In genomic region chr4:185779520-185779919, GRCh38 we compare ENCODE assay signal across 1 cellular context.
TF ChIP-seq lines count a peak whose summit lies in the region.

No MANE protein-coding gene starts in this region.

TF ChIP-seq in HepG2, 621 proteins besides CTCF, POLR2A, EP300 and RAD21:
- TF ChIP-seq SOX13 (IDR thresholded peaks at IDR 0.05) (peak; percentile 46; the same call in 1 of the 2 replicates), SOX13 (CRISPR knock-in tag; conservative IDR thresholded peaks at IDR 0.05 in 1 of 2, IDR thresholded peaks at IDR 0.05 in 1 of 2) (peak in 1 of 2 experiments; percentile 88; a peak in 2 of 4 replicates), SOX5 (CRISPR knock-in tag; IDR thresholded peaks at IDR 0.05; ENCODE audit: borderline replicate concordance) (peak; percentile 86; the same call in 1 of the 2 replicates), HOXA7 (CRISPR knock-in tag; IDR thresholded peaks at IDR 0.05) (no peak), ZNF570 (CRISPR knock-in tag; IDR thresholded peaks at IDR 0.05; ENCODE audit: borderline replicate concordance) (no peak), RORA (CRISPR knock-in tag; IDR thresholded peaks at IDR 0.05) (no peak), ZNF343 (CRISPR knock-in tag; IDR thresholded peaks at IDR 0.05) (no peak), ZNF17 (CRISPR knock-in tag; IDR thresholded peaks at IDR 0.05) (no peak), ZNF556 (CRISPR knock-in tag; IDR thresholded peaks at IDR 0.05; ENCODE audit: borderline replicate concordance) (no peak)
